1 cellular context compared by ENCODE assay signal in the genomic region with DNA sequence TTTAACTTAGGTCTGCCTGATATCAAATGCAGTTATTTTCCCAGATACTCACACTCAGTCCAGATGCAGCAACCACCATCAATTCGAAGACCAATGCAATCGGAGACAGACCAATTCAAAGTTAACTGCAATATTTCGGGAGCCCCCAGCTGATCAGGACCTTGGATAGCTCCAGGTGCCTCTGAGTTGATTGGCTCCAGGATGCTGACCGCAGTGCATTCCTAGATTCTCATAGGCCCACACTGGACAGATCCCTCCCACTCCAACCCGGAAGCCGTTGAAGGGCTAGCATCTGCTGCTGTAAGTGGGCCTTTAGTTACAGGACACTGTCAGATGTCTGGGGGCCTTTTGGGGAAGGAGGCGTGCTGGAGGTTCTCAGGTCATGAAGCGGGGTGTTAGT.
TF ChIP-seq lines count a peak whose summit lies in the region.

No MANE protein-coding gene starts in this region.

TF ChIP-seq in HepG2, 621 proteins besides CTCF, POLR2A, EP300 and RAD21 (continued from another document and continues in another):
- TF ChIP-seq TFAP4 (IDR thresholded peaks at IDR 0.05; ENCODE audit: borderline replicate concordance, low read depth) (peak; percentile 36; the same call in 1 of the 2 replicates), BRF2 (CRISPR knock-in tag; IDR thresholded peaks at IDR 0.05) (no peak), ZSCAN20 (CRISPR knock-in tag; IDR thresholded peaks at IDR 0.05; ENCODE audit: borderline replicate concordance) (no peak), ZZZ3 (CRISPR knock-in tag; IDR thresholded peaks at IDR 0.05; ENCODE audit: borderline replicate concordance) (no peak), ZFAT (CRISPR knock-in tag; conservative IDR thresholded peaks at IDR 0.05) (no peak), GABPA (IDR thresholded peaks at IDR 0.05; ENCODE audit: low read depth, low read length) (no peak), GABPA (CRISPR knock-in tag; IDR thresholded peaks at IDR 0.05; ENCODE audit: low read depth) (peak; percentile 45), ZGPAT (CRISPR knock-in tag; IDR thresholded peaks at IDR 0.05) (0 out of 2 replicates have a peak, but pooled peaks have one; percentile 24), REPIN1 (CRISPR knock-in tag; IDR thresholded peaks at IDR 0.05; ENCODE audit: borderline replicate concordance, low read depth) (no peak), SOX6 (IDR thresholded peaks at IDR 0.05) (no peak), SOX6 (CRISPR knock-in tag; IDR thresholded peaks at IDR 0.05) (no peak), NFKB2 (CRISPR knock-in tag; IDR thresholded peaks at IDR 0.05; ENCODE audit: borderline replicate concordance) (no peak), ZMYM4 (CRISPR knock-in tag; IDR thresholded peaks at IDR 0.05) (0 out of 2 replicates have a peak, but pooled peaks have one; percentile 14), KMT2A (CRISPR knock-in tag; IDR thresholded peaks at IDR 0.05) (no peak), ZNF563 (CRISPR knock-in tag; IDR thresholded peaks at IDR 0.05) (no peak), ZNF441 (CRISPR knock-in tag; IDR thresholded peaks at IDR 0.05; ENCODE audit: borderline replicate concordance) (peak; percentile 71; the same call in 1 of the 2 replicates), ERF (CRISPR knock-in tag; IDR thresholded peaks at IDR 0.05) (0 out of 2 replicates have a peak, but pooled peaks have one; percentile 65), ELF1 (CRISPR knock-in tag; IDR thresholded peaks at IDR 0.05) (peak; percentile 53), EHMT2 (IDR thresholded peaks at IDR 0.05; ENCODE audit: borderline replicate concordance, low read depth, low read length) (peak; percentile 96; the same call in 1 of the 2 replicates), ZNF766 (CRISPR knock-in tag; IDR thresholded peaks at IDR 0.05; ENCODE audit: borderline replicate concordance) (no peak; the same call in 1 of the 2 replicates), HNRNPUL1 (IDR thresholded peaks at IDR 0.05; ENCODE audit: low read depth, low read length) (no peak), FOXP1 (IDR thresholded peaks at IDR 0.05) (no peak), FOXP1 (CRISPR knock-in tag; IDR thresholded peaks at IDR 0.05) (no peak), SAP130 (CRISPR knock-in tag; IDR thresholded peaks at IDR 0.05; ENCODE audit: low read depth) (0 out of 2 replicates have a peak, but pooled peaks have one; percentile 18), KLF9 (CRISPR knock-in tag; IDR thresholded peaks at IDR 0.05; ENCODE audit: low read depth) (no peak), ZNF264 (CRISPR knock-in tag; IDR thresholded peaks at IDR 0.05) (0 out of 2 replicates have a peak, but pooled peaks have one; percentile 33), ARID5B (CRISPR knock-in tag; IDR thresholded peaks at IDR 0.05) (0 out of 2 replicates have a peak, but pooled peaks have one; percentile 9), IRF2 (CRISPR knock-in tag; IDR thresholded peaks at IDR 0.05) (0 out of 2 replicates have a peak, but pooled peaks have one; percentile 27), IKZF1 (IDR thresholded peaks at IDR 0.05) (no peak), ZNF510 (CRISPR knock-in tag; IDR thresholded peaks at IDR 0.05; ENCODE audit: low read depth) (no peak), MLX (CRISPR knock-in tag; IDR thresholded peaks at IDR 0.05) (no peak), THAP11 (CRISPR knock-in tag; IDR thresholded peaks at IDR 0.05) (0 out of 2 replicates have a peak, but pooled peaks have one; percentile 28), CEBPG (CRISPR knock-in tag; IDR thresholded peaks at IDR 0.05) (no peak), HMG20B (CRISPR knock-in tag; conservative IDR thresholded peaks at IDR 0.05) (no peak), CEBPB (IDR thresholded peaks at IDR 0.05; ENCODE audit: borderline replicate concordance, low read depth, low read length) (no peak), ZNF629 (CRISPR knock-in tag; conservative IDR thresholded peaks at IDR 0.05) (no peak), BORCS8-MEF2B (CRISPR knock-in tag; IDR thresholded peaks at IDR 0.05) (peak; percentile 70), NFYB (CRISPR knock-in tag; IDR thresholded peaks at IDR 0.05) (peak; percentile 88)
- TF ChIP-seq, protein P1, sequence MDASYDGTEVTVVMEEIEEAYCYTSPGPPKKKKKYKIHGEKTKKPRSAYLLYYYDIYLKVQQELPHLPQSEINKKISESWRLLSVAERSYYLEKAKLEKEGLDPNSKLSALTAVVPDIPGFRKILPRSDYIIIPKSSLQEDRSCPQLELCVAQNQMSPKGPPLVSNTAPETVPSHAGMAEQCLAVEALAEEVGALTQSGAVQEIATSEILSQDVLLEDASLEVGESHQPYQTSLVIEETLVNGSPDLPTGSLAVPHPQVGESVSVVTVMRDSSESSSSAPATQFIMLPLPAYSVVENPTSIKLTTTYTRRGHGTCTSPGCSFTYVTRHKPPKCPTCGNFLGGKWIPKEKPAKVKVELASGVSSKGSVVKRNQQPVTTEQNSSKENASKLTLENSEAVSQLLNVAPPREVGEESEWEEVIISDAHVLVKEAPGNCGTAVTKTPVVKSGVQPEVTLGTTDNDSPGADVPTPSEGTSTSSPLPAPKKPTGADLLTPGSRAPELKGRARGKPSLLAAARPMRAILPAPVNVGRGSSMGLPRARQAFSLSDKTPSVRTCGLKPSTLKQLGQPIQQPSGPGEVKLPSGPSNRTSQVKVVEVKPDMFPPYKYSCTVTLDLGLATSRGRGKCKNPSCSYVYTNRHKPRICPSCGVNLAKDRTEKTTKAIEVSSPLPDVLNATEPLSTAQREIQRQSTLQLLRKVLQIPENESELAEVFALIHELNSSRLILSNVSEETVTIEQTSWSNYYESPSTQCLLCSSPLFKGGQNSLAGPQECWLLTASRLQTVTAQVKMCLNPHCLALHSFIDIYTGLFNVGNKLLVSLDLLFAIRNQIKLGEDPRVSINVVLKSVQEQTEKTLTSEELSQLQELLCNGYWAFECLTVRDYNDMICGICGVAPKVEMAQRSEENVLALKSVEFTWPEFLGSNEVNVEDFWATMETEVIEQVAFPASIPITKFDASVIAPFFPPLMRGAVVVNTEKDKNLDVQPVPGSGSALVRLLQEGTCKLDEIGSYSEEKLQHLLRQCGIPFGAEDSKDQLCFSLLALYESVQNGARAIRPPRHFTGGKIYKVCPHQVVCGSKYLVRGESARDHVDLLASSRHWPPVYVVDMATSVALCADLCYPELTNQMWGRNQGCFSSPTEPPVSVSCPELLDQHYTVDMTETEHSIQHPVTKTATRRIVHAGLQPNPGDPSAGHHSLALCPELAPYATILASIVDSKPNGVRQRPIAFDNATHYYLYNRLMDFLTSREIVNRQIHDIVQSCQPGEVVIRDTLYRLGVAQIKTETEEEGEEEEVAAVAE (CRISPR knock-in tag; IDR thresholded peaks at IDR 0.05; ENCODE audit: borderline replicate concordance): 0 out of 2 replicates have a peak, but pooled peaks have one; percentile 43
- TF ChIP-seq, protein P2, sequence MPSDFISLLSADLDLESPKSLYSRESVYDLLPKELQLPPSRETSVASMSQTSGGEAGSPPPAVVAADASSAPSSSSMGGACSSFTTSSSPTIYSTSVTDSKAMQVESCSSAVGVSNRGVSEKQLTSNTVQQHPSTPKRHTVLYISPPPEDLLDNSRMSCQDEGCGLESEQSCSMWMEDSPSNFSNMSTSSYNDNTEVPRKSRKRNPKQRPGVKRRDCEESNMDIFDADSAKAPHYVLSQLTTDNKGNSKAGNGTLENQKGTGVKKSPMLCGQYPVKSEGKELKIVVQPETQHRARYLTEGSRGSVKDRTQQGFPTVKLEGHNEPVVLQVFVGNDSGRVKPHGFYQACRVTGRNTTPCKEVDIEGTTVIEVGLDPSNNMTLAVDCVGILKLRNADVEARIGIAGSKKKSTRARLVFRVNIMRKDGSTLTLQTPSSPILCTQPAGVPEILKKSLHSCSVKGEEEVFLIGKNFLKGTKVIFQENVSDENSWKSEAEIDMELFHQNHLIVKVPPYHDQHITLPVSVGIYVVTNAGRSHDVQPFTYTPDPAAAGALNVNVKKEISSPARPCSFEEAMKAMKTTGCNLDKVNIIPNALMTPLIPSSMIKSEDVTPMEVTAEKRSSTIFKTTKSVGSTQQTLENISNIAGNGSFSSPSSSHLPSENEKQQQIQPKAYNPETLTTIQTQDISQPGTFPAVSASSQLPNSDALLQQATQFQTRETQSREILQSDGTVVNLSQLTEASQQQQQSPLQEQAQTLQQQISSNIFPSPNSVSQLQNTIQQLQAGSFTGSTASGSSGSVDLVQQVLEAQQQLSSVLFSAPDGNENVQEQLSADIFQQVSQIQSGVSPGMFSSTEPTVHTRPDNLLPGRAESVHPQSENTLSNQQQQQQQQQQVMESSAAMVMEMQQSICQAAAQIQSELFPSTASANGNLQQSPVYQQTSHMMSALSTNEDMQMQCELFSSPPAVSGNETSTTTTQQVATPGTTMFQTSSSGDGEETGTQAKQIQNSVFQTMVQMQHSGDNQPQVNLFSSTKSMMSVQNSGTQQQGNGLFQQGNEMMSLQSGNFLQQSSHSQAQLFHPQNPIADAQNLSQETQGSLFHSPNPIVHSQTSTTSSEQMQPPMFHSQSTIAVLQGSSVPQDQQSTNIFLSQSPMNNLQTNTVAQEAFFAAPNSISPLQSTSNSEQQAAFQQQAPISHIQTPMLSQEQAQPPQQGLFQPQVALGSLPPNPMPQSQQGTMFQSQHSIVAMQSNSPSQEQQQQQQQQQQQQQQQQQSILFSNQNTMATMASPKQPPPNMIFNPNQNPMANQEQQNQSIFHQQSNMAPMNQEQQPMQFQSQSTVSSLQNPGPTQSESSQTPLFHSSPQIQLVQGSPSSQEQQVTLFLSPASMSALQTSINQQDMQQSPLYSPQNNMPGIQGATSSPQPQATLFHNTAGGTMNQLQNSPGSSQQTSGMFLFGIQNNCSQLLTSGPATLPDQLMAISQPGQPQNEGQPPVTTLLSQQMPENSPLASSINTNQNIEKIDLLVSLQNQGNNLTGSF (CRISPR knock-in tag; IDR thresholded peaks at IDR 0.05): 0 out of 2 replicates have a peak, but pooled peaks have one; percentile 48
- TF ChIP-seq, protein P3, sequence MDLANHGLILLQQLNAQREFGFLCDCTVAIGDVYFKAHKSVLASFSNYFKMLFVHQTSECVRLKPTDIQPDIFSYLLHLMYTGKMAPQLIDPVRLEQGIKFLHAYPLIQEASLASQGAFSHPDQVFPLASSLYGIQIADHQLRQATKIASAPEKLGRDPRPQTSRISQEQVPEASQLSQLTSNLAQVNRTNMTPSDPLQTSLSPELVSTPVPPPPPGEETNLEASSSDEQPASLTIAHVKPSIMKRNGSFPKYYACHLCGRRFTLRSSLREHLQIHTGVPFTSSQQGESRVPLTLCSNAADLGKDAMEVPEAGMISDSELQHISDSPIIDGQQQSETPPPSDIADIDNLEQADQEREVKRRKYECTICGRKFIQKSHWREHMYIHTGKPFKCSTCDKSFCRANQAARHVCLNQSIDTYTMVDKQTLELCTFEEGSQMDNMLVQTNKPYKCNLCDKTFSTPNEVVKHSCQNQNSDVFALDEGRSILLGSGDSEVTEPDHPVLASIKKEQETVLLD (CRISPR knock-in tag; IDR thresholded peaks at IDR 0.05; ENCODE audit: low read depth): peak; percentile 52; the same call in 1 of the 2 replicates
